In the genomic region with DNA sequence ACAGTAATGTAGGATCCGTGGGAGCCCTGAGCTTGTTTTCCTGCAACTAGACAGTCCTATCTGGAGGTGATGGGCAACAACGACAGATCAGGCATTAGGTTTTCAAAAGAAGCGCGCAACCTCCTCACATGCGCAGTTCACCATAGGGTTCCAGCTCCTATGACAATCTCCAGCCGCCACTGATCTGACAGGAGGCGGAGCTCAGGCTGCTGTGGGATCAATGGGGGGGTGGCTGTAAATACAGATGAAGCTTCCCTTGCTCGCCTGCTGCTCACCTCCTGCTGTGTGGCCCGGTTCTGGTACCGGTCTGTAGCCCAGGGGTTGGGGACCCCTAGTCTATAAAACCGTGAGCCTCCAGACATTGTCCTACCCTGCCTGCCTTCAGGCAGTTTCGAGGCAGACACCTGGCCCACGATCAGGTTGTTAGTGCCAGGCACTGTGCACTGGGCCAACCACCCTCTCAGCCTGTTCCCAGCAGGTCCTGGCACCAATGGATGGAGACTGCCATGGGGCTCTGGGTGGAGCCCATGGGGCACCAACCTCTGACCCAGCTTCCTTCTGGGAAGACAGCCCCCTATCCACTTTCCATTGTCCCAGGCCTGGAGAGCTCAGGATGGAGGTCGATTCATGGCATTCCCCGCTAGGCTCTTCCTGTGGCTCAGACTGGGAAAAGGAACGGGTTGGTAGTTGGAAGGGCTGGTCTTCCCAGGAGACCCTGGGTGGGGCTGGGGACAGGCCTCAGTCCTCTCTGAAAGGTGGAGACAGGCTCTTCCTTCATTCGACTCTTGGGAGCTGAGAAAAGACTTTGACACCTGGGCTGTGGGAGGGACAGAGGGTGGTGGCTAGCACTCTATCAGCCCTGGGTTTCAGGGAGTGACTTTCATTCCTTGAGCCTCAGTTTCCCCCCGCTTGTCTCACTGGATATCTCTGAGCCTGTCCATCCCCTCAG, we compare ENCODE assay signal across 8 cellular contexts. TPM values are rescaled to one million over a fixed set of nuclear protein-coding genes. Genes with fewer than 3 reads are reported as not detected.
A peak's percentile ranks its signal among the peaks of the same experiment; 100 is the strongest.
DNase-seq lines count a peak whose midpoint lies in the region; ATAC-seq and TF ChIP-seq lines count a peak whose summit lies in the region.

No MANE protein-coding gene starts in this region.

- H3K4me3 Mint-ChIP-seq in activated T-cell treated with anti-CD3 and anti-CD28 coated beads, Interleukin-2, amount 50 U/mL, for 72 hours, result peak overlapping the region; percentile 46 to 55

- H3K79me2 ChIP-seq in SU-DHL-6 (ENCODE audit: insufficient read depth, low read length), result no peaks in the 10 kb centered on the region

- H3K27ac Mint-ChIP-seq in activated T-cell treated with anti-CD3 and anti-CD28 coated beads, Interleukin-2, amount 50 U/mL, for 72 hours, result no peak overlapping the region

- no peak overlapping the region for H3K27ac ChIP-seq in SU-DHL-6 (ENCODE audit: low read depth, low read length)

- H3F3A ChIP-seq in SU-DHL-6 (ENCODE audit: insufficient read depth), result no peaks in the 10 kb centered on the region

- H3K4me2 ChIP-seq in SU-DHL-6 (ENCODE audit: low read depth, low read length, poor library complexity, severe bottlenecking), result peak overlapping the region; percentile 59

- H3K36me3 ChIP-seq in SU-DHL-6 (ENCODE audit: low read length), result no peaks in the 10 kb centered on the region

- no peaks in the 10 kb centered on the region for H3K27me3 ChIP-seq in SU-DHL-6 (ENCODE audit: low read length)

- H4K20me1 ChIP-seq in SU-DHL-6 (ENCODE audit: low read depth, low read length), result no peaks in the 10 kb centered on the region

- no peak for DNase-seq in activated T-cell treated with anti-CD3 and anti-CD28 coated beads, Interleukin-2, amount 50 U/mL, for 72 hours
- no peak for DNase-seq in activated T-cell treated with anti-CD3 and anti-CD28 coated beads for 4 hours
- peak; percentile 83 for DNase-seq in fibroblast of villous mesenchyme (ENCODE audit: low read depth)
- DNase-seq in putamen (ENCODE audit: low spot score), result peak; percentile 60
- no peak for DNase-seq in glomerular visceral epithelial cell (ENCODE audit: extremely low spot score)

- no peaks in the 10 kb centered on the region for H3K9me3 ChIP-seq in SU-DHL-6 (ENCODE audit: insufficient read depth, low read length)

- H3K27me3 Mint-ChIP-seq in activated T-cell treated with anti-CD3 and anti-CD28 coated beads, Interleukin-2, amount 50 U/mL, for 72 hours (ENCODE audit: low read depth), result no peaks in the 10 kb centered on the region

- ATAC-seq in activated T-cell treated with anti-CD3 and anti-CD28 coated beads, Interleukin-2, amount 50 U/mL, for 72 hours (replicated peaks in 1 of 2), result no peak
- no peak for ATAC-seq in GM21786 (IDR thresholded peaks at IDR 0.05; ENCODE audit: unreplicated experiment)
- no peak for ATAC-seq in GM19452 (IDR thresholded peaks at IDR 0.05; ENCODE audit: unreplicated experiment)

- H3K4me1 Mint-ChIP-seq in activated T-cell treated with anti-CD3 and anti-CD28 coated beads, Interleukin-2, amount 50 U/mL, for 72 hours (ENCODE audit: low read depth), result peaks cover 35% of the 10 kb centered on the region

- H3K4me3 ChIP-seq in SU-DHL-6 (ENCODE audit: insufficient read depth, low read length, poor library complexity, severe bottlenecking) (peak overlapping the region; percentile 68), fibroblast of villous mesenchyme (ENCODE audit: low read depth, low read length) (peak overlapping the region; percentile 72)

- no peaks in the 10 kb centered on the region for H3K9me3 Mint-ChIP-seq in activated T-cell treated with anti-CD3 and anti-CD28 coated beads, Interleukin-2, amount 50 U/mL, for 72 hours

- peaks cover 0 to 3% of the 10 kb centered on the region in 2 donors for H3K36me3 Mint-ChIP-seq in activated T-cell treated with anti-CD3 and anti-CD28 coated beads, Interleukin-2, amount 50 U/mL, for 72 hours (ENCODE audit: insufficient read depth in 2 of 2)

- TF ChIP-seq CTCF in SU-DHL-6 (IDR thresholded peaks at IDR 0.05; ENCODE audit: insufficient read depth, low read length, poor library complexity, severe bottlenecking) (no peak), fibroblast of villous mesenchyme (IDR thresholded peaks at IDR 0.05; ENCODE audit: insufficient read depth, low read depth, low read length) (no peak)

- H3K9ac ChIP-seq in SU-DHL-6 (ENCODE audit: low read length), result peak overlapping the region; percentile 70

- no peak overlapping the region for H2AFZ ChIP-seq in SU-DHL-6 (ENCODE audit: low read depth, low read length, severe bottlenecking)

- H3K9me2 ChIP-seq in SU-DHL-6 (replicated peaks; ENCODE audit: insufficient read depth, low read length), result no peaks in the 10 kb centered on the region

RNA-seq across cellular contexts. Expression of a gene that starts 1.7 kb away (rescaled TPM):
- 10 to 100 TPM; 12.7 to 15.0 TPM for total RNA-seq in activated T-cell treated with anti-CD3 and anti-CD28 coated beads, Interleukin-2, amount 50 U/mL, for 72 hours
- 17.3 and 26.4 TPM in 2 replicates for total RNA-seq in fibroblast of villous mesenchyme

RNA-seq across cellular contexts. Expression of a gene that starts 9.6 kb away (rescaled TPM):
- 10 to 100 TPM; 64.8 to 69.1 TPM for total RNA-seq in activated T-cell treated with anti-CD3 and anti-CD28 coated beads, Interleukin-2, amount 50 U/mL, for 72 hours
- total RNA-seq in fibroblast of villous mesenchyme, result 11.7 and 12.6 TPM in 2 replicates

RNA-seq across cellular contexts. Expression of a gene that starts 32.9 kb away (rescaled TPM):
- total RNA-seq in activated T-cell treated with anti-CD3 and anti-CD28 coated beads, Interleukin-2, amount 50 U/mL, for 72 hours, result 10 to 100 TPM; 15.9 to 17.7 TPM
- 10.4 and 12.9 TPM in 2 replicates for total RNA-seq in fibroblast of villous mesenchyme

RNA-seq across cellular contexts. Expression of a gene that starts 48.3 kb away (rescaled TPM):
- total RNA-seq in activated T-cell treated with anti-CD3 and anti-CD28 coated beads, Interleukin-2, amount 50 U/mL, for 72 hours, result 10 to 100 TPM; 30.6 to 32.6 TPM
- 17.3 and 22.9 TPM in 2 replicates for total RNA-seq in fibroblast of villous mesenchyme

Comparison
In these comparisons a context has a peak if more than half of its experiments do, and no peak if none do; other contexts are left out.
1. DNase-seq: peak in fibroblast of villous mesenchyme (single experiment) and putamen (single experiment); none in activated T-cell treated with anti-CD3 and anti-CD28 coated beads, Interleukin-2, amount 50 U/mL, for 72 hours (0 of 2), activated T-cell treated with anti-CD3 and anti-CD28 coated beads for 4 hours (single experiment) and glomerular visceral epithelial cell (single experiment).